In genomic region chr19:3641515-3642269, GRCh38 we compare ENCODE assay signal across 30 cellular contexts. TPM values are rescaled to one million over a fixed set of nuclear protein-coding genes. Genes with fewer than 3 reads are reported as not detected.
"Had no signal": no experiment of that assay in that cellular context is flagged by ENCODE, and none has a peak within 500 bp of the region (broad histone marks: within the 10 kb centered on the region; RNA-seq: fewer than 3 reads in every experiment).

No MANE protein-coding gene starts in this region.

- FAIRE-seq: astrocyte, bronchial epithelial cell had no signal

- ATAC-seq: activated naive CD4-positive, alpha-beta T cell treated with anti-CD3 and anti-CD28 coated beads, Interleukin-2, amount 50 U/mL, for 72 hours; activated naive CD8-positive, alpha-beta T cell treated with anti-CD3 and anti-CD28 coated beads, Interleukin-2, amount 50 U/mL, for 24 hours; activated T-cell treated with anti-CD3 and anti-CD28 coated beads, Interleukin-2, amount 50 U/mL, for 4 hours; activated T-cell treated with anti-CD3 and anti-CD28 coated beads, Interleukin-2, amount 50 U/mL, for 72 hours; activated T-helper 17 cell treated with anti-CD3 and anti-CD28 coated beads, Interleukin-2, amount 50 U/mL, for 72 hours; body of pancreas had no signal

- DNase-seq: activated effector memory CD4-positive, alpha-beta T cell treated with anti-CD3 and anti-CD28 coated beads, Interleukin-2, amount 50 U/mL, for 16 hours; activated effector memory CD4-positive, alpha-beta T cell treated with Interleukin-2 at 50 U/mL for 16 hours; activated gamma-delta T cell; activated gamma-delta T cell treated with Interleukin-2 at 50 U/mL for 16 hours; activated naive CD4-positive, alpha-beta T cell; activated naive CD4-positive, alpha-beta T cell treated with anti-CD3 and anti-CD28 coated beads for 36 hours; activated naive CD4-positive, alpha-beta T cell treated with anti-CD3 and anti-CD28 coated beads, Interleukin-2, amount 10 ng/mL, durations not matched to agents 7 days and 5 days; activated naive CD4-positive, alpha-beta T cell treated with anti-CD3 and anti-CD28 coated beads, Interleukin-2, amount 50 U/mL, for 16 hours; activated naive CD4-positive, alpha-beta T cell treated with Interleukin-2 at 50 U/mL for 16 hours; activated naive CD8-positive, alpha-beta T cell treated with anti-CD3 and anti-CD28 coated beads for 36 hours; activated naive CD8-positive, alpha-beta T cell treated with anti-CD3 and anti-CD28 coated beads, Interleukin-2, amount 10 ng/mL, durations not matched to agents 7 days and 5 days; activated naive CD8-positive, alpha-beta T cell treated with anti-CD3 and anti-CD28 coated beads, Interleukin-2, amount 50 U/mL, for 24 hours; activated T-cell treated with anti-CD3 and anti-CD28 coated beads, Interleukin-2, amount 50 U/mL, for 1 hour; activated T-cell treated with anti-CD3 and anti-CD28 coated beads, Interleukin-2, amount 50 U/mL, for 24 hours; activated T-cell treated with anti-CD3 and anti-CD28 coated beads, Interleukin-2, amount 50 U/mL, for 4 hours; activated T-cell treated with anti-CD3 and anti-CD28 coated beads, Interleukin-2, amount 50 U/mL, for 48 hours; activated T-cell treated with anti-CD3 and anti-CD28 coated beads, Interleukin-2, amount 50 U/mL, for 72 hours; amniotic stem cell; aorta; body of pancreas; brain microvascular endothelial cell; central memory CD4-positive, alpha-beta T cell; cerebellar nuclear complex had no signal

- H3K27ac ChIP-seq: ascending aorta, body of pancreas, brain microvascular endothelial cell, breast epithelium, cardiac muscle cell had no signal

- H3K4me3 ChIP-seq: ascending aorta, body of pancreas, breast epithelium, cardiac muscle cell had no signal

- H3K36me3 ChIP-seq: breast epithelium had no signal

- H3K4me1 ChIP-seq: ascending aorta, body of pancreas, breast epithelium had no signal

- H3K27me3 ChIP-seq: ascending aorta, body of pancreas, brain microvascular endothelial cell, breast epithelium, cardiac muscle cell had no signal

- H3K9me3 ChIP-seq: ascending aorta, body of pancreas, breast epithelium had no signal

RNA-seq across cellular contexts. Expression of gene TBXA2R, which starts 35.0 kb away (rescaled TPM):
- total RNA-seq: bronchial epithelial cell had no signal

RNA-seq across cellular contexts. Expression of gene GIPC3, which starts 56.4 kb away (rescaled TPM):
- total RNA-seq: bronchial epithelial cell had no signal
